Comparison of ENCODE assay signal across 2 cellular contexts in the genomic region with DNA sequence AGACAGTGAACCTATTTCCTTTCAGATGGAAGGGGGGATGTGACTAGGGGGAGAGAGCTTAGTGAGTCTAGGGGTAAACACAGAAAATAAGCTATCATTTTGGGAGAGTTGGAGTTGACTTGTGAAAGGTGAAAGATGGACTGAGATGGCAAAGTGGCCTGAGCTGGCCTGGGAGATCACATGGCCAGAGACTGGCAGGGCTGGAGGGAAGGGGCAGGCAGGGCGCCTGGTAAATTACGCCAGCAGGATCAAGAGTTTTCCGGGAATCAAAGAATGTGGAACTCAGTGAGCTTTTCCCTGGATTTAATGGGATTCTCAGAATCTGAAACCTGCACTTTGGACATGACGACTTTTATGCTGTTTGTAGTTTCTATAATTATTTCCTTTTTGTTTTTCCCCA.
TF ChIP-seq lines count a peak whose summit lies in the region.

No MANE protein-coding gene starts in this region.

TF ChIP-seq in SK-N-SH treated with all-trans-retinoic acid at 6 μM for 48 hours, 23 proteins besides CTCF, POLR2A, EP300 and RAD21 (continued from another document):
- TF ChIP-seq, protein P1, sequence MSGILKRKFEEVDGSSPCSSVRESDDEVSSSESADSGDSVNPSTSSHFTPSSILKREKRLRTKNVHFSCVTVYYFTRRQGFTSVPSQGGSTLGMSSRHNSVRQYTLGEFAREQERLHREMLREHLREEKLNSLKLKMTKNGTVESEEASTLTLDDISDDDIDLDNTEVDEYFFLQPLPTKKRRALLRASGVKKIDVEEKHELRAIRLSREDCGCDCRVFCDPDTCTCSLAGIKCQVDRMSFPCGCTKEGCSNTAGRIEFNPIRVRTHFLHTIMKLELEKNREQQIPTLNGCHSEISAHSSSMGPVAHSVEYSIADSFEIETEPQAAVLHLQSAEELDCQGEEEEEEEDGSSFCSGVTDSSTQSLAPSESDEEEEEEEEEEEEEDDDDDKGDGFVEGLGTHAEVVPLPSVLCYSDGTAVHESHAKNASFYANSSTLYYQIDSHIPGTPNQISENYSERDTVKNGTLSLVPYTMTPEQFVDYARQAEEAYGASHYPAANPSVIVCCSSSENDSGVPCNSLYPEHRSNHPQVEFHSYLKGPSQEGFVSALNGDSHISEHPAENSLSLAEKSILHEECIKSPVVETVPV (CRISPR knock-in tag; IDR thresholded peaks at IDR 0.05), result no peak
- TF ChIP-seq GLIS3 (CRISPR knock-in tag; IDR thresholded peaks at IDR 0.05), result no peak
- TF ChIP-seq, protein P2, sequence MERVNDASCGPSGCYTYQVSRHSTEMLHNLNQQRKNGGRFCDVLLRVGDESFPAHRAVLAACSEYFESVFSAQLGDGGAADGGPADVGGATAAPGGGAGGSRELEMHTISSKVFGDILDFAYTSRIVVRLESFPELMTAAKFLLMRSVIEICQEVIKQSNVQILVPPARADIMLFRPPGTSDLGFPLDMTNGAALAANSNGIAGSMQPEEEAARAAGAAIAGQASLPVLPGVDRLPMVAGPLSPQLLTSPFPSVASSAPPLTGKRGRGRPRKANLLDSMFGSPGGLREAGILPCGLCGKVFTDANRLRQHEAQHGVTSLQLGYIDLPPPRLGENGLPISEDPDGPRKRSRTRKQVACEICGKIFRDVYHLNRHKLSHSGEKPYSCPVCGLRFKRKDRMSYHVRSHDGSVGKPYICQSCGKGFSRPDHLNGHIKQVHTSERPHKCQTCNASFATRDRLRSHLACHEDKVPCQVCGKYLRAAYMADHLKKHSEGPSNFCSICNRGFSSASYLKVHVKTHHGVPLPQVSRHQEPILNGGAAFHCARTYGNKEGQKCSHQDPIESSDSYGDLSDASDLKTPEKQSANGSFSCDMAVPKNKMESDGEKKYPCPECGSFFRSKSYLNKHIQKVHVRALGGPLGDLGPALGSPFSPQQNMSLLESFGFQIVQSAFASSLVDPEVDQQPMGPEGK (CRISPR knock-in tag; IDR thresholded peaks at IDR 0.05; ENCODE audit: borderline replicate concordance), result no peak
- no peak for TF ChIP-seq ZNF70 (CRISPR knock-in tag; IDR thresholded peaks at IDR 0.05)
- no peak for TF ChIP-seq SNAI2 (CRISPR knock-in tag; IDR thresholded peaks at IDR 0.05)
- no peak for TF ChIP-seq ZNF8 (CRISPR knock-in tag; IDR thresholded peaks at IDR 0.05)
- TF ChIP-seq BACH2 (CRISPR knock-in tag; IDR thresholded peaks at IDR 0.05; ENCODE audit: borderline replicate concordance), result no peak
- no peak for TF ChIP-seq ZFP3 (CRISPR knock-in tag; IDR thresholded peaks at IDR 0.05)
- TF ChIP-seq, protein P3, sequence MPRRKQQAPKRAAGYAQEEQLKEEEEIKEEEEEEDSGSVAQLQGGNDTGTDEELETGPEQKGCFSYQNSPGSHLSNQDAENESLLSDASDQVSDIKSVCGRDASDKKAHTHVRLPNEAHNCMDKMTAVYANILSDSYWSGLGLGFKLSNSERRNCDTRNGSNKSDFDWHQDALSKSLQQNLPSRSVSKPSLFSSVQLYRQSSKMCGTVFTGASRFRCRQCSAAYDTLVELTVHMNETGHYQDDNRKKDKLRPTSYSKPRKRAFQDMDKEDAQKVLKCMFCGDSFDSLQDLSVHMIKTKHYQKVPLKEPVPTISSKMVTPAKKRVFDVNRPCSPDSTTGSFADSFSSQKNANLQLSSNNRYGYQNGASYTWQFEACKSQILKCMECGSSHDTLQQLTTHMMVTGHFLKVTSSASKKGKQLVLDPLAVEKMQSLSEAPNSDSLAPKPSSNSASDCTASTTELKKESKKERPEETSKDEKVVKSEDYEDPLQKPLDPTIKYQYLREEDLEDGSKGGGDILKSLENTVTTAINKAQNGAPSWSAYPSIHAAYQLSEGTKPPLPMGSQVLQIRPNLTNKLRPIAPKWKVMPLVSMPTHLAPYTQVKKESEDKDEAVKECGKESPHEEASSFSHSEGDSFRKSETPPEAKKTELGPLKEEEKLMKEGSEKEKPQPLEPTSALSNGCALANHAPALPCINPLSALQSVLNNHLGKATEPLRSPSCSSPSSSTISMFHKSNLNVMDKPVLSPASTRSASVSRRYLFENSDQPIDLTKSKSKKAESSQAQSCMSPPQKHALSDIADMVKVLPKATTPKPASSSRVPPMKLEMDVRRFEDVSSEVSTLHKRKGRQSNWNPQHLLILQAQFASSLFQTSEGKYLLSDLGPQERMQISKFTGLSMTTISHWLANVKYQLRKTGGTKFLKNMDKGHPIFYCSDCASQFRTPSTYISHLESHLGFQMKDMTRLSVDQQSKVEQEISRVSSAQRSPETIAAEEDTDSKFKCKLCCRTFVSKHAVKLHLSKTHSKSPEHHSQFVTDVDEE (CRISPR knock-in tag; IDR thresholded peaks at IDR 0.05), result no peak
- no peak for TF ChIP-seq OSR1 (CRISPR knock-in tag; IDR thresholded peaks at IDR 0.05)
- TF ChIP-seq TOX (CRISPR knock-in tag; IDR thresholded peaks at IDR 0.05; ENCODE audit: borderline replicate concordance), result no peak
- TF ChIP-seq ISL1 (CRISPR knock-in tag; IDR thresholded peaks at IDR 0.05), result no peak

TF ChIP-seq in WTC11, 78 proteins besides CTCF, POLR2A, EP300 and RAD21 (continued from another document):
- TF ChIP-seq, protein P4, sequence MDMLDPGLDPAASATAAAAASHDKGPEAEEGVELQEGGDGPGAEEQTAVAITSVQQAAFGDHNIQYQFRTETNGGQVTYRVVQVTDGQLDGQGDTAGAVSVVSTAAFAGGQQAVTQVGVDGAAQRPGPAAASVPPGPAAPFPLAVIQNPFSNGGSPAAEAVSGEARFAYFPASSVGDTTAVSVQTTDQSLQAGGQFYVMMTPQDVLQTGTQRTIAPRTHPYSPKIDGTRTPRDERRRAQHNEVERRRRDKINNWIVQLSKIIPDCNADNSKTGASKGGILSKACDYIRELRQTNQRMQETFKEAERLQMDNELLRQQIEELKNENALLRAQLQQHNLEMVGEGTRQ (CRISPR knock-in tag; IDR thresholded peaks at IDR 0.05), result no peak
- TF ChIP-seq, protein P5, sequence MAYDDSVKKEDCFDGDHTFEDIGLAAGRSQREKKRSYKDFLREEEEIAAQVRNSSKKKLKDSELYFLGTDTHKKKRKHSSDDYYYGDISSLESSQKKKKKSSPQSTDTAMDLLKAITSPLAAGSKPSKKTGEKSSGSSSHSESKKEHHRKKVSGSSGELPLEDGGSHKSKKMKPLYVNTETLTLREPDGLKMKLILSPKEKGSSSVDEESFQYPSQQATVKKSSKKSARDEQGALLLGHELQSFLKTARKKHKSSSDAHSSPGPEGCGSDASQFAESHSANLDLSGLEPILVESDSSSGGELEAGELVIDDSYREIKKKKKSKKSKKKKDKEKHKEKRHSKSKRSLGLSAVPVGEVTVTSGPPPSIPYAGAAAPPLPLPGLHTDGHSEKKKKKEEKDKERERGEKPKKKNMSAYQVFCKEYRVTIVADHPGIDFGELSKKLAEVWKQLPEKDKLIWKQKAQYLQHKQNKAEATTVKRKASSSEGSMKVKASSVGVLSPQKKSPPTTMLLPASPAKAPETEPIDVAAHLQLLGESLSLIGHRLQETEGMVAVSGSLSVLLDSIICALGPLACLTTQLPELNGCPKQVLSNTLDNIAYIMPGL (CRISPR knock-in tag; IDR thresholded peaks at IDR 0.05), result no peak
